8 cellular contexts compared by ENCODE assay signal in genomic region chrX:49627030-49627777, GRCh38. TPM values are rescaled to one million over a fixed set of nuclear protein-coding genes. Genes with fewer than 3 reads are reported as not detected.
A peak's percentile ranks its signal among the peaks of the same experiment; 100 is the strongest.
DNase-seq lines count a peak whose midpoint lies in the region; ATAC-seq lines count a peak whose summit lies in the region.

No MANE protein-coding gene starts in this region.

- H3K4me3 ChIP-seq in GM23248 = no peak overlapping the region

- no peaks in the 10 kb centered on the region for H3F3A ChIP-seq in GM23248 (ENCODE audit: insufficient read depth)

- no peak overlapping the region for H3K27ac ChIP-seq in GM23248

- no peaks in the 10 kb centered on the region for H3K9me2 ChIP-seq in GM23248 (ENCODE audit: insufficient read depth)

- in situ Hi-C loops in ACHN (cut with HindIII; ENCODE audit: low pct_ligation_motif_present, low pct_unique_long_range_greater_than_20kb, low sequenced_read_pairs) (no loop called here), GM23248 (cut with MboI) (no loop called here)

- H3K27me3 ChIP-seq in GM23248 (replicated peaks; ENCODE audit: insufficient read depth) = no peaks in the 10 kb centered on the region

- no peak overlapping the region for H2AFZ ChIP-seq in GM23248

- 12 to 16% methylated on average over 18 to 32 of the region's 36 CpGs for WGBS in GM23248 (ENCODE audit: low coverage in 1 of 2, low lambda C conversion rate in 2 of 2, missing lambda C conversion rate in 2 of 2), 2 experiments

- H3K4me2 ChIP-seq in GM23248 (ENCODE audit: unreplicated experiment) = no peak overlapping the region

- no peaks in the 10 kb centered on the region for H3K4me1 ChIP-seq in GM23248 (ENCODE audit: insufficient read depth)

- H3K9me3 ChIP-seq in GM23248 (ENCODE audit: low read depth) = no peaks in the 10 kb centered on the region

- no peak overlapping the region for H3K9ac ChIP-seq in GM23248

- no peaks in the 10 kb centered on the region for H3K79me2 ChIP-seq in GM23248 (ENCODE audit: insufficient read depth)

- DNase-seq in ACHN (peak; percentile 2), GM23248 (peak; percentile 4), iPS-NIHi7 (ENCODE audit: extremely low spot score) (peak; percentile 43), NCI-H187 (lab: John Stamatoyannopoulos, UW) (no peak), NCI-H1105 (lab: John Stamatoyannopoulos, UW) (no peak)
- peak; percentile 7 to 29 for DNase-seq in activated CD4-positive, alpha-beta T cell treated with anti-CD3 and anti-CD28 coated beads for 4 hours

- no peak for ATAC-seq in HG02852 (IDR thresholded peaks at IDR 0.05; ENCODE audit: unreplicated experiment)
- no peak for ATAC-seq in HG03045 (IDR thresholded peaks at IDR 0.05; ENCODE audit: unreplicated experiment)

- no peaks in the 10 kb centered on the region for H3K36me3 ChIP-seq in GM23248 (ENCODE audit: low read depth)

- H4K20me1 ChIP-seq in GM23248 (ENCODE audit: insufficient read depth) = no peaks in the 10 kb centered on the region

RNA-seq across cellular contexts. Expression of gene GAGE1, which starts 28.4 kb away (rescaled TPM):
- total RNA-seq in GM23248 (2014; rRNA removed; shearing (Covaris generic)) = not detected in 2 replicates
- polyA plus RNA-seq in GM23248 (2016; fragmentation: Nextera tagmentation; extraction: Ambion mirVana) = not detected in 2 replicates

RNA-seq across cellular contexts. Expression of gene GAGE2A, which starts 37.9 kb away (rescaled TPM):
- total RNA-seq in GM23248 (2014; rRNA removed; shearing (Covaris generic)) = not detected in 2 replicates
- polyA plus RNA-seq in GM23248 (2016; fragmentation: Nextera tagmentation; extraction: Ambion mirVana) = not detected in 2 replicates

RNA-seq across cellular contexts. Expression of gene GAGE12H, which starts 47.5 kb away (rescaled TPM):
- total RNA-seq in GM23248 (2014; rRNA removed; shearing (Covaris generic)) = not detected in 2 replicates
- polyA plus RNA-seq in GM23248 (2016; fragmentation: Nextera tagmentation; extraction: Ambion mirVana) = not detected in 2 replicates

RNA-seq across cellular contexts. Expression of gene GAGE12G, which starts 57.0 kb away (rescaled TPM):
- total RNA-seq in GM23248 (2014; rRNA removed; shearing (Covaris generic)) = not detected in 2 replicates
- polyA plus RNA-seq in GM23248 (2016; fragmentation: Nextera tagmentation; extraction: Ambion mirVana) = not detected in 2 replicates

Comparison
In these comparisons a context has a peak if more than half of its experiments do, and no peak if none do; other contexts are left out.
1. DNase-seq: peak in ACHN (single experiment), GM23248 (single experiment), activated CD4-positive, alpha-beta T cell treated with anti-CD3 and anti-CD28 coated beads for 4 hours (2 of 2) and iPS-NIHi7 (single experiment); none in NCI-H187 (0 of 2) and NCI-H1105 (single experiment).